19 cellular contexts compared by ENCODE assay signal in genomic region chr11:130808541-130808940, GRCh38.
DNase-seq lines count a peak whose midpoint lies in the region; FAIRE-seq and TF ChIP-seq lines count a peak whose summit lies in the region.
"Had no signal": no experiment of that assay in that cellular context is flagged by ENCODE, and none has a peak within 500 bp of the region (broad histone marks: within the 10 kb centered on the region; RNA-seq: fewer than 3 reads in every experiment).

No MANE protein-coding gene starts in this region.

- H3K4me2 ChIP-seq in astrocyte (ENCODE audit: low read length) (no peak overlapping the region), neural progenitor cell (no peak overlapping the region)
- H3K4me2 ChIP-seq: A549 had no signal

- H3K4me1 ChIP-seq in astrocyte (ENCODE audit: insufficient read depth, low read length) (no peaks in the 10 kb centered on the region), neural progenitor cell (peaks cover 8% of the 10 kb centered on the region)
- H3K4me1 ChIP-seq: A549, BE2C, HAP-1 had no signal

- peak; percentile 70 for DNase-seq in AG04449 (ENCODE audit: low read depth, low spot score)
- peak; percentile 28 for DNase-seq in GM03348 (ENCODE audit: low spot score)
- DNase-seq in astrocyte (ENCODE audit: low read depth), result peak; percentile 40
- no peak for DNase-seq in neural progenitor cell (ENCODE audit: low spot score)
- DNase-seq in type B pancreatic cell (ENCODE audit: extremely low spot score, unreplicated experiment), result no peak
- no peak for DNase-seq in GM13976 (ENCODE audit: low spot score)
- DNase-seq in nephron progenitor cell, result no peak
- DNase-seq: BE2C; C1 segment of cervical spinal cord; CD4-positive, CD25-positive, alpha-beta regulatory T cell; CD8-positive, alpha-beta memory T cell; COR-L47; DMS 273 treated with DMSO at 0.1 percent for 48 hours; DMS53; GDM1 had no signal

- no peak overlapping the region for H2AFZ ChIP-seq in astrocyte (ENCODE audit: low read depth, low read length)
- H2AFZ ChIP-seq in neural progenitor cell (replicated peaks), result peak overlapping the region; percentile 37

- H3K4me3 ChIP-seq in AG04449 (ENCODE audit: low read depth, low read length) (no peak overlapping the region), astrocyte (ENCODE audit: insufficient read depth, low read depth, low read length) (no peak overlapping the region), neural progenitor cell (no peak overlapping the region)
- H3K4me3 ChIP-seq: A549, HAP-1 had no signal

- H3K9me3 ChIP-seq in astrocyte (ENCODE audit: insufficient read depth, low read depth, low read length), result no peaks in the 10 kb centered on the region
- H3K9me3 ChIP-seq in neural progenitor cell (ENCODE audit: low read depth), result no peaks in the 10 kb centered on the region
- H3K9me3 ChIP-seq: A549, BE2C, HAP-1 had no signal

- no peak overlapping the region for H3K27ac ChIP-seq in astrocyte (ENCODE audit: low read depth, low read length)
- H3K27ac ChIP-seq in neural progenitor cell, result no peak overlapping the region
- H3K27ac ChIP-seq: 22Rv1, A549 had no signal

- no peaks in the 10 kb centered on the region for H3K27me3 ChIP-seq in astrocyte (ENCODE audit: insufficient read depth, low read length)
- H3K27me3 ChIP-seq in neural progenitor cell, result no peaks in the 10 kb centered on the region
- H3K27me3 ChIP-seq: BE2C had no signal

- H3K9me3 Mint-ChIP-seq in astrocyte (ENCODE audit: unreplicated experiment) (no peaks in the 10 kb centered on the region), neural progenitor cell (no peaks in the 10 kb centered on the region), type B pancreatic cell (no peaks in the 10 kb centered on the region), nephron progenitor cell (no peaks in the 10 kb centered on the region)

- H3K4me1 Mint-ChIP-seq in astrocyte (ENCODE audit: low read depth, unreplicated experiment) (no peaks in the 10 kb centered on the region), neural progenitor cell (peaks cover 13% of the 10 kb centered on the region), type B pancreatic cell (ENCODE audit: unreplicated experiment) (peaks cover 10% of the 10 kb centered on the region), nephron progenitor cell (peaks cover 36% of the 10 kb centered on the region)
- H3K4me1 Mint-ChIP-seq: CD4-positive, CD25-positive, alpha-beta regulatory T cell; CD8-positive, alpha-beta memory T cell had no signal

- POLR2A ChIA-PET in AG04449 (lab: Yijun Ruan, JAX), result no interaction called here

- no peak for FAIRE-seq in astrocyte (lab: Jason Lieb, UNC)
- FAIRE-seq: A549, HepG2 had no signal

- no peaks in the 10 kb centered on the region for H4K20me1 ChIP-seq in astrocyte (ENCODE audit: insufficient read depth, low read length)
- no peaks in the 10 kb centered on the region for H4K20me1 ChIP-seq in neural progenitor cell (ENCODE audit: low read depth)

- H3K27me3 Mint-ChIP-seq in astrocyte (ENCODE audit: low read depth, unreplicated experiment) (peaks cover 19% of the 10 kb centered on the region), neural progenitor cell (ENCODE audit: insufficient read depth, low read depth) (peaks cover 2% of the 10 kb centered on the region), type B pancreatic cell (peaks cover 11% of the 10 kb centered on the region), nephron progenitor cell (ENCODE audit: low read depth, poor library complexity) (peaks cover 12% of the 10 kb centered on the region)

- in situ Hi-C loops in GM13976 (cut with MboI; ENCODE audit: low sequenced_read_pairs, unreplicated experiment), result no loop called here

- TF ChIP-seq CTCF in AG04449 (IDR thresholded peaks at IDR 0.05; ENCODE audit: insufficient read depth, low read length, missing control alignments) (no peak), astrocyte (IDR thresholded peaks at IDR 0.05; ENCODE audit: insufficient read depth, low read depth, low read length) (no peak), neural progenitor cell (IDR thresholded peaks at IDR 0.05) (no peak), type B pancreatic cell (conservative IDR thresholded peaks at IDR 0.05) (no peak), GM13976 (IDR thresholded peaks at IDR 0.05; ENCODE audit: borderline replicate concordance, control extremely low read depth, extremely low read depth, insufficient read depth, missing control alignments) (no peak), nephron progenitor cell (IDR thresholded peaks at IDR 0.05) (no peak)

- H3K36me3 ChIP-seq in astrocyte (ENCODE audit: insufficient read depth, low read length) (no peaks in the 10 kb centered on the region), neural progenitor cell (no peaks in the 10 kb centered on the region)
- H3K36me3 ChIP-seq: BE2C, HAP-1 had no signal

- no peak overlapping the region for H3K27ac Mint-ChIP-seq in astrocyte (ENCODE audit: unreplicated experiment)
- H3K27ac Mint-ChIP-seq in neural progenitor cell, result no peak overlapping the region
- H3K27ac Mint-ChIP-seq in type B pancreatic cell, result no peak overlapping the region
- H3K27ac Mint-ChIP-seq in nephron progenitor cell, result no peak overlapping the region
- H3K27ac Mint-ChIP-seq: CD4-positive, CD25-positive, alpha-beta regulatory T cell; CD8-positive, alpha-beta memory T cell had no signal

- H3K79me2 ChIP-seq in astrocyte (ENCODE audit: insufficient read depth, low read length), result no peaks in the 10 kb centered on the region
- no peaks in the 10 kb centered on the region for H3K79me2 ChIP-seq in neural progenitor cell (ENCODE audit: low read depth)

- no peak overlapping the region for H3K9ac ChIP-seq in astrocyte (ENCODE audit: low read length)
- H3K9ac ChIP-seq in neural progenitor cell, result no peak overlapping the region

- CTCF ChIA-PET in AG04449 (lab: Yijun Ruan, JAX), result no interaction called here

- no peaks in the 10 kb centered on the region for H3K36me3 Mint-ChIP-seq in astrocyte (ENCODE audit: low read depth, unreplicated experiment)
- H3K36me3 Mint-ChIP-seq in neural progenitor cell, result no peaks in the 10 kb centered on the region
- H3K36me3 Mint-ChIP-seq in type B pancreatic cell, result no peaks in the 10 kb centered on the region
- H3K36me3 Mint-ChIP-seq in nephron progenitor cell (ENCODE audit: low read depth), result no peaks in the 10 kb centered on the region
- H3K36me3 Mint-ChIP-seq: CD4-positive, CD25-positive, alpha-beta regulatory T cell; CD8-positive, alpha-beta memory T cell had no signal

- H3F3A ChIP-seq in neural progenitor cell (ENCODE audit: low read depth), result no peaks in the 10 kb centered on the region

- H3K4me3 Mint-ChIP-seq in astrocyte (ENCODE audit: unreplicated experiment) (no peak overlapping the region), neural progenitor cell (no peak overlapping the region), type B pancreatic cell (no peak overlapping the region), nephron progenitor cell (no peak overlapping the region)
- H3K4me3 Mint-ChIP-seq: CD4-positive, CD25-positive, alpha-beta regulatory T cell; CD8-positive, alpha-beta memory T cell had no signal

Comparison
In these comparisons a context has a peak if more than half of its experiments do, and no peak if none do; other contexts are left out.
1. DNase-seq: peak in AG04449 (single experiment), GM03348 (single experiment) and astrocyte (single experiment); none in neural progenitor cell (single experiment), type B pancreatic cell (single experiment), GM13976 (single experiment) and nephron progenitor cell (single experiment).